ENCODE assay signal across 8 cellular contexts in the genomic region with DNA sequence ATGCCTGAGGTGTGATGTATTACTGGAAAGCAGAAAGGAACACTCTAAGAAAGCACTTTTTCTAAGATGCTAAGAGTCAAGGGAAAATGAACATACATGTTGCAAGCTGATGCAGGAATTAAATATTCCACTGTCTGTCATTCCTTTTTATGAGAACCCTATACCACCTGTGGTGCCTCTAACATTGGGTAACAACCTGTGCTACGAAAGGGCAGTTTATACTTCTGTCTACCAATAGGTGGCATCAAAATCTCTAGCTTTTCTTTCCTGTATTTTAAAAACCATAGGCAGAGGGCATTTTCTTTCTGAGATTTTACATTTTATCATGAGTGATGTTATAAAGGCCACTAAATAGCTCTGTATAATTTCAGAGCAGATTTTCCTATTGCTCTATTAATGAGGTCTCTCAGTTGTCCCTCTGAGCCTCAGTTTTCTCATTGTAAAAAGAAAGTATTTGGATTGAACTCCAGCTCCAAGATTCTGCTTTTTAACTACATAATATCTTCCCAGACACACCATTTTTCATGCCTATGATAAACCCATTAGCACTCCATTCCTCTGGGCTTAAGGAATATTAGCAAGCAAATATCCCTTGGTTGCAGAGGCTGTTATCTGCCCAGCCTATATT. TPM values are rescaled to one million over a fixed set of nuclear protein-coding genes. Genes with fewer than 3 reads are reported as not detected.
DNase-seq lines count a peak whose midpoint lies in the region; ATAC-seq and TF ChIP-seq lines count a peak whose summit lies in the region.

No MANE protein-coding gene starts in this region.

- peaks cover 31% of the 10 kb centered on the region for H3K27me3 ChIP-seq in Panc1 (ENCODE audit: control insufficient read depth, insufficient read depth, low read length)
- peaks cover 31% of the 10 kb centered on the region for H3K27me3 ChIP-seq in foreskin keratinocyte

- no peaks in the 10 kb centered on the region for H3K9me3 ChIP-seq in Panc1 (ENCODE audit: control insufficient read depth, insufficient read depth, low read depth, low read length)

- H3K4me1 Mint-ChIP-seq in stimulated activated naive CD8-positive, alpha-beta T cell treated with anti-CD3 and anti-CD28 coated beads, Interleukin-15, amount 100 ng/mL, for 72 hours = peaks cover 20% of the 10 kb centered on the region

- peaks cover 0 to 6% of the 10 kb centered on the region in 2 donors for H3K9me3 Mint-ChIP-seq in stimulated activated naive CD8-positive, alpha-beta T cell treated with anti-CD3 and anti-CD28 coated beads, Interleukin-15, amount 100 ng/mL, for 72 hours

- POLR2A ChIA-PET in Panc1 (lab: Charles Lee) = no interaction called here

- intact Hi-C loops in Panc1 (cut with micrococcal nuclease; ENCODE audit: unreplicated experiment) = loop anchor here (1.0 to 10.0 kb wide), 3 partner anchors 142 to 356 kb away; no protein-coding TSS in a partner anchor

- no peak overlapping the region for H3K27ac ChIP-seq in C4-2B
- no peak overlapping the region for H3K27ac ChIP-seq in Panc1 (ENCODE audit: low read length)
- no peak overlapping the region for H3K27ac ChIP-seq in foreskin keratinocyte

- peaks cover 50% of the 10 kb centered on the region for H3K27me3 Mint-ChIP-seq in stimulated activated naive CD8-positive, alpha-beta T cell treated with anti-CD3 and anti-CD28 coated beads, Interleukin-15, amount 100 ng/mL, for 72 hours

- H3K36me3 ChIP-seq in Panc1 (ENCODE audit: control insufficient read depth, insufficient read depth, low read length) = no peaks in the 10 kb centered on the region

- 0 out of 2 replicates have a peak, but pooled peaks have one; percentile 54 for ATAC-seq in Panc1
- ATAC-seq in foreskin keratinocyte = peak; percentile 39
- no peak for ATAC-seq in stimulated activated naive CD8-positive, alpha-beta T cell treated with anti-CD3 and anti-CD28 coated beads, Interleukin-15, amount 100 ng/mL, for 72 hours
- ATAC-seq in GM19463 (IDR thresholded peaks at IDR 0.05; ENCODE audit: unreplicated experiment) = no peak

- H3K4me1 ChIP-seq in Panc1 (ENCODE audit: control insufficient read depth, insufficient read depth, low read length) (0 out of 2 replicates have a peak, but pooled peaks cover 4% of the 10 kb centered on the region), foreskin keratinocyte (no peaks in the 10 kb centered on the region)

- no peak overlapping the region for H3K4me3 Mint-ChIP-seq in stimulated activated naive CD8-positive, alpha-beta T cell treated with anti-CD3 and anti-CD28 coated beads, Interleukin-15, amount 100 ng/mL, for 72 hours

- DNase-seq in HS-5 (ENCODE audit: low read depth) (peak; percentile 10), Panc1 (ENCODE audit: low read depth, low spot score) (peak; percentile 22), foreskin keratinocyte (peak in 1 of 2 donors; percentile 22), mesenteric fat pad (ENCODE audit: low spot score) (no peak), occipital lobe (lab: John Stamatoyannopoulos, UW) (no peak)
- DNase-seq in stimulated activated naive CD8-positive, alpha-beta T cell treated with anti-CD3 and anti-CD28 coated beads, Interleukin-15, amount 100 ng/mL, for 72 hours = no peak

- no peak overlapping the region for H3K4me3 ChIP-seq in Panc1 (ENCODE audit: low read depth in 2 of 2, low read length in 2 of 2)

- TF ChIP-seq CTCF in C4-2B (conservative IDR thresholded peaks at IDR 0.05) (peak; percentile 83), Panc1 (IDR thresholded peaks at IDR 0.05) (peak; percentile 75; the same call in 1 of the 2 replicates), foreskin keratinocyte (conservative IDR thresholded peaks at IDR 0.05) (peak; percentile 78)

- no peak overlapping the region for H3K27ac Mint-ChIP-seq in stimulated activated naive CD8-positive, alpha-beta T cell treated with anti-CD3 and anti-CD28 coated beads, Interleukin-15, amount 100 ng/mL, for 72 hours

- BruUV-seq in Panc1 (replicated peaks; lab: Mats Ljungman, UMichigan) = no TSS peak

- in situ Hi-C loops in Panc1 (cut with HindIII; ENCODE audit: low pct_unique_long_range_greater_than_20kb, low sequenced_read_pairs) = no loop called here

- CTCF ChIA-PET in Panc1 (lab: Charles Lee) = interaction anchor here (1.2 kb wide), 1 partner anchor 172 kb away, joined by 6 read pairs; no protein-coding TSS in a partner anchor

RNA-seq across cellular contexts. Expression of a gene that starts 3.5 kb away (rescaled TPM):
- not detected for total RNA-seq in Panc1 (2021; ENCODE audit: unreplicated experiment)
- polyA plus RNA-seq in Panc1 (2012; ENCODE audit: insufficient read length) = not detected
- total RNA-seq in foreskin keratinocyte = not detected in 2 replicates
- not detected in 2 replicates for polyA plus RNA-seq in foreskin keratinocyte
- total RNA-seq in mesenteric fat pad = not detected
- total RNA-seq in occipital lobe = 3.4 TPM

Comparison
In these comparisons a context has a peak if more than half of its experiments do, and no peak if none do; other contexts are left out.
1. DNase-seq: peak in HS-5 (single experiment) and Panc1 (single experiment); none in mesenteric fat pad (single experiment), occipital lobe (single experiment) and stimulated activated naive CD8-positive, alpha-beta T cell treated with anti-CD3 and anti-CD28 coated beads, Interleukin-15, amount 100 ng/mL, for 72 hours (0 of 2).
2. ATAC-seq: peak in Panc1 (single experiment) and foreskin keratinocyte (single experiment); none in stimulated activated naive CD8-positive, alpha-beta T cell treated with anti-CD3 and anti-CD28 coated beads, Interleukin-15, amount 100 ng/mL, for 72 hours (single experiment) and GM19463 (single experiment).
3. Peak in every context shown above with its lines, with median percentiles within 50 percentile points of each other: CTCF ChIP-seq.